Comparison of ENCODE assay signal across 8 cellular contexts in genomic region chr10:62817120-62817762, GRCh38. TPM values are rescaled to one million over a fixed set of nuclear protein-coding genes. Genes with fewer than 3 reads are reported as not detected.
DNase-seq lines count a peak whose midpoint lies in the region; ATAC-seq and TF ChIP-seq lines count a peak whose summit lies in the region.

No MANE protein-coding gene starts in this region.

- no peak for TF ChIP-seq CTCF in GM10266 (IDR thresholded peaks at IDR 0.05; ENCODE audit: control insufficient read depth, insufficient read depth, low read depth, missing control alignments)

- H3K9ac ChIP-seq in adipocyte (ENCODE audit: low read length): peak overlapping the region; percentile 70

- peak; percentile 0 for ATAC-seq in HG02610 (IDR thresholded peaks at IDR 0.05; ENCODE audit: unreplicated experiment)
- ATAC-seq in right cardiac atrium: peak; percentile 47 to 58

- H3K9me3 ChIP-seq in adipocyte (ENCODE audit: control insufficient read depth, low read length) (no peaks in the 10 kb centered on the region), right cardiac atrium (ENCODE audit: control insufficient read depth, low read length) (no peaks in the 10 kb centered on the region)

- intact Hi-C loops in right cardiac atrium (cut with DNase I): loop anchor here (5.0 to 10.0 kb wide), 5 partner anchors 55 to 898 kb away; no protein-coding TSS in a partner anchor

- peak overlapping the region; percentile 71 for H3K27ac ChIP-seq in right cardiac atrium (ENCODE audit: low read length)

- peak; percentile 49 for DNase-seq in GM10266 (ENCODE audit: extremely low spot score)
- DNase-seq in RKO (ENCODE audit: low spot score): peak; percentile 70
- DNase-seq in adipocyte (ENCODE audit: low read depth): peak; percentile 70
- peak; percentile 63 to 86 (median 82) for DNase-seq in right cardiac atrium
- no peak for DNase-seq in skeletal muscle cell (ENCODE audit: low read depth)
- DNase-seq in SHP77 (lab: John Stamatoyannopoulos, UW): no peak
- no peak for DNase-seq in NCI-H187 treated with DMSO at 0.1 percent for 48 hours (lab: John Stamatoyannopoulos, UW)

- H3K4me3 ChIP-seq in adipocyte (ENCODE audit: low read length) (peak overlapping the region; percentile 92), right cardiac atrium (ENCODE audit: low read length) (peak overlapping the region; percentile 96), skeletal muscle cell (ENCODE audit: low read depth, low read length) (peak overlapping the region; percentile 64)

- no peaks in the 10 kb centered on the region for H3K36me3 ChIP-seq in adipocyte (ENCODE audit: control insufficient read depth, insufficient read depth, low read length, severe bottlenecking)

- H3K27me3 ChIP-seq in adipocyte (replicated peaks; ENCODE audit: control insufficient read depth, insufficient read depth, low read length): no peaks in the 10 kb centered on the region
- no peaks in the 10 kb centered on the region for H3K27me3 ChIP-seq in right cardiac atrium (ENCODE audit: control insufficient read depth, insufficient read depth)

- H3K4me1 ChIP-seq in adipocyte (ENCODE audit: control insufficient read depth, insufficient read depth, low read length) (peaks cover 22% of the 10 kb centered on the region), right cardiac atrium (ENCODE audit: control insufficient read depth, insufficient read depth, low read length) (peaks cover 1% of the 10 kb centered on the region)

- WGBS in right cardiac atrium: under 1% methylated on average over 49 of the region's 49 CpGs

RNA-seq across cellular contexts. Expression of gene EGR2, which starts 1.1 kb away (rescaled TPM):
- total RNA-seq in right cardiac atrium: 1 to 10 TPM in 3 of 4 donors, under 1 TPM in 1; 0.54 to 4.7 (median 1.6) TPM
- polyA plus RNA-seq in right cardiac atrium: 13.7 TPM

RNA-seq across cellular contexts. Expression of gene ADO, which starts 12.7 kb away (rescaled TPM):
- total RNA-seq in right cardiac atrium: 10 to 100 TPM; 21.8 to 30.9 (median 25.5) TPM
- 12.7 TPM for polyA plus RNA-seq in right cardiac atrium

Comparison
In these comparisons a context has a peak if more than half of its experiments do, and no peak if none do; other contexts are left out.
1. DNase-seq: peak in GM10266 (single experiment), RKO (single experiment), adipocyte (single experiment) and right cardiac atrium (3 of 3); none in skeletal muscle cell (single experiment), SHP77 (0 of 2) and NCI-H187 treated with DMSO at 0.1 percent for 48 hours (single experiment).
2. Peak in every context shown above with its lines, with median percentiles within 50 percentile points of each other: H3K4me3 ChIP-seq.